ENCODE assay signal across 13 cellular contexts in the genomic region with DNA sequence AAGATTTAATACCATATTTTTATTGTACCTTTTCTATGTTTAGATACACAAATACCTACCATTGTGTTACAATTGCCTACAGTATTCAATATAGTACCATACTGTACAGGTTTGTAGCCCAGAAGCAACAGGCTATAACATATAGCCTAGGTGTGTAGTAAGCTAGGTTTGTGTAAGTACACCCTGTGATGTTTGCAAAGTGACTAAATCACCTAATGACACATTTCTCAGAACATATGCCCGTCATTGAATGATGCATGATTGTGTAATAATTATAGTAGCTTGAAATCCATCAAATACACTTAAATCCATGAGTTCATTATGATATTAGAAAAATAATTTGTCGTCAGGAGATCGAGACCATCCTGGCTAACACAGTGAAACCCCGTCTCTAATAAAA. TPM values are rescaled to one million over a fixed set of nuclear protein-coding genes. Genes with fewer than 3 reads are reported as not detected.
DNase-seq lines count a peak whose midpoint lies in the region; ATAC-seq and TF ChIP-seq lines count a peak whose summit lies in the region.
"Had no signal": no experiment of that assay in that cellular context is flagged by ENCODE, and none has a peak within 500 bp of the region (broad histone marks: within the 10 kb centered on the region; RNA-seq: fewer than 3 reads in every experiment).

No MANE protein-coding gene starts in this region.

- no peak for TF ChIP-seq CTCF in neutrophil (IDR thresholded peaks at IDR 0.05)
- no peak for TF ChIP-seq CTCF in endothelial cell (IDR thresholded peaks at IDR 0.05; ENCODE audit: unreplicated experiment)

- no peaks in the 10 kb centered on the region for H3K27me3 ChIP-seq in neutrophil

- peaks cover 78 to 87% of the 10 kb centered on the region in 2 experiments for H3K4me1 ChIP-seq in neutrophil (ENCODE audit: control insufficient read depth in 1 of 2, insufficient read depth in 1 of 2, low read depth in 1 of 2, low read length in 1 of 2)

- peak; percentile 56 for ATAC-seq in activated T-helper 17 cell treated with anti-CD3 and anti-CD28 coated beads, Interleukin-2, amount 50 U/mL, for 72 hours (replicated peaks)
- no peak for ATAC-seq in stimulated activated naive CD8-positive, alpha-beta T cell treated with anti-CD3 and anti-CD28 coated beads, Interleukin-15, Interleukin-2, amounts not matched to agents 100 U/mL and 50 U/mL, for 24 hours

- H3K36me3 ChIP-seq in KOPT-K1 (ENCODE audit: insufficient read depth, low read length) (no peaks in the 10 kb centered on the region), neutrophil (no peaks in the 10 kb centered on the region)

- H3K27me3 Mint-ChIP-seq in activated T-cell treated with anti-CD3 and anti-CD28 coated beads, Interleukin-2, amount 50 U/mL, for 24 hours: peaks cover 10% of the 10 kb centered on the region
- no peaks in the 10 kb centered on the region for H3K27me3 Mint-ChIP-seq in activated T-helper 17 cell treated with anti-CD3 and anti-CD28 coated beads, Interleukin-2, amount 50 U/mL, for 72 hours
- no peaks in the 10 kb centered on the region for H3K27me3 Mint-ChIP-seq in endothelial cell (ENCODE audit: unreplicated experiment)
- H3K27me3 Mint-ChIP-seq: CD4-positive, alpha-beta memory T cell had no signal

- no peak for DNase-seq in activated T-cell treated with anti-CD3 and anti-CD28 coated beads, Interleukin-2, amount 50 U/mL, for 24 hours
- DNase-seq in activated T-cell treated with anti-CD3 and anti-CD28 coated beads for 4 hours (no peak), endothelial cell (ENCODE audit: low spot score) (no peak)
- DNase-seq in stimulated activated CD4-positive, alpha-beta T cell treated with anti-CD3 and anti-CD28 coated beads, Interleukin-12 subunit alpha, Interleukin-12 subunit beta, amount 100 ng/mL, for 4 hours: no peak
- no peak for DNase-seq in stimulated activated naive CD8-positive, alpha-beta T cell treated with anti-CD3 and anti-CD28 coated beads, Interleukin-15, Interleukin-2, amounts not matched to agents 100 U/mL and 50 U/mL, for 24 hours
- DNase-seq: DMS79, NCI-H2107, NCI-H345, NCI-H69 had no signal

- no peak overlapping the region for H3K4me3 Mint-ChIP-seq in activated T-cell treated with anti-CD3 and anti-CD28 coated beads, Interleukin-2, amount 50 U/mL, for 24 hours
- H3K4me3 Mint-ChIP-seq in activated T-helper 17 cell treated with anti-CD3 and anti-CD28 coated beads, Interleukin-2, amount 50 U/mL, for 72 hours: peak overlapping the region; percentile 46
- no peak overlapping the region for H3K4me3 Mint-ChIP-seq in endothelial cell (ENCODE audit: unreplicated experiment)

- H3K4me3 ChIP-seq in neutrophil (ENCODE audit: low read depth in 1 of 2, low read length in 1 of 2): peak overlapping the region in 1 of 2 experiments; percentile 32

- H3K36me3 Mint-ChIP-seq in activated T-cell treated with anti-CD3 and anti-CD28 coated beads, Interleukin-2, amount 50 U/mL, for 24 hours (ENCODE audit: low read depth): no peaks in the 10 kb centered on the region
- peaks cover 5% of the 10 kb centered on the region for H3K36me3 Mint-ChIP-seq in activated T-helper 17 cell treated with anti-CD3 and anti-CD28 coated beads, Interleukin-2, amount 50 U/mL, for 72 hours (ENCODE audit: low read depth)
- no peaks in the 10 kb centered on the region for H3K36me3 Mint-ChIP-seq in endothelial cell (ENCODE audit: low read depth, unreplicated experiment)

- peak overlapping the region; percentile 77 for H3K27ac Mint-ChIP-seq in activated T-cell treated with anti-CD3 and anti-CD28 coated beads, Interleukin-2, amount 50 U/mL, for 24 hours
- H3K27ac Mint-ChIP-seq in activated T-helper 17 cell treated with anti-CD3 and anti-CD28 coated beads, Interleukin-2, amount 50 U/mL, for 72 hours: peak overlapping the region; percentile 41
- H3K27ac Mint-ChIP-seq in endothelial cell (ENCODE audit: unreplicated experiment): no peak overlapping the region

- H3K27ac ChIP-seq in KOPT-K1 (ENCODE audit: low read depth, low read length, poor library complexity, severe bottlenecking) (peak overlapping the region; percentile 97), neutrophil (peak overlapping the region; percentile 88)

- H3K9me3 Mint-ChIP-seq in activated T-cell treated with anti-CD3 and anti-CD28 coated beads, Interleukin-2, amount 50 U/mL, for 24 hours: no peaks in the 10 kb centered on the region
- no peaks in the 10 kb centered on the region for H3K9me3 Mint-ChIP-seq in activated T-helper 17 cell treated with anti-CD3 and anti-CD28 coated beads, Interleukin-2, amount 50 U/mL, for 72 hours
- H3K9me3 Mint-ChIP-seq in endothelial cell (ENCODE audit: unreplicated experiment): no peaks in the 10 kb centered on the region
- H3K9me3 Mint-ChIP-seq: CD4-positive, alpha-beta memory T cell had no signal

- H3K9me3 ChIP-seq in KOPT-K1 (ENCODE audit: insufficient read depth, low read length, poor library complexity, severe bottlenecking) (peaks cover 7% of the 10 kb centered on the region), neutrophil (no peaks in the 10 kb centered on the region)

- H3K4me1 Mint-ChIP-seq in activated T-cell treated with anti-CD3 and anti-CD28 coated beads, Interleukin-2, amount 50 U/mL, for 24 hours (ENCODE audit: low read depth): peaks cover 41% of the 10 kb centered on the region
- peaks cover 46% of the 10 kb centered on the region for H3K4me1 Mint-ChIP-seq in activated T-helper 17 cell treated with anti-CD3 and anti-CD28 coated beads, Interleukin-2, amount 50 U/mL, for 72 hours
- H3K4me1 Mint-ChIP-seq in endothelial cell (ENCODE audit: unreplicated experiment): peaks cover 16% of the 10 kb centered on the region

RNA-seq across cellular contexts. Expression of gene GAB3, which starts 30.8 kb away (rescaled TPM):
- 10 to 100 TPM; 12.1 to 13.5 TPM for total RNA-seq in activated T-helper 17 cell treated with anti-CD3 and anti-CD28 coated beads, Interleukin-2, amount 50 U/mL, for 72 hours
- total RNA-seq in endothelial cell (ENCODE audit: unreplicated experiment): 0.90 TPM

RNA-seq across cellular contexts. Expression of gene DKC1, which starts 42.6 kb away (rescaled TPM):
- total RNA-seq in activated T-helper 17 cell treated with anti-CD3 and anti-CD28 coated beads, Interleukin-2, amount 50 U/mL, for 72 hours: 100 to 1,000 TPM in 1 of 2 donors, 10 to 100 TPM in 1; 72.8 to 142 TPM
- total RNA-seq in endothelial cell (ENCODE audit: unreplicated experiment): 28.5 TPM
